8 cellular contexts compared by ENCODE assay signal in the genomic region with DNA sequence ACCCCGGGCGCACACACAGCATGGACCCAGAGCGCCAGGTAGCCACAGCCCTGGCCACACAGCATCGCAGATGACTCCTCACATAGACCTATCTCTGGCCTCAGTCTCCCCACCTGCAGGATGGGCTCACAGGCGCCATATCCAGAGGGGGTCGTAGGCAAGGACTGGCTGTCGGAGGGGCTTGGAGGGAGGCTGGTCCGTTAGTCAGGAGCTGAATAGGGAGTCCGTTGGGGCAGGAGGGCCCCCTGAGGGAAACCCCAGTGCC. TPM values are rescaled to one million over a fixed set of nuclear protein-coding genes. Genes with fewer than 3 reads are reported as not detected.
DNase-seq lines count a peak whose midpoint lies in the region; ATAC-seq and TF ChIP-seq lines count a peak whose summit lies in the region.
"Had no signal": no experiment of that assay in that cellular context is flagged by ENCODE, and none has a peak within 500 bp of the region (broad histone marks: within the 10 kb centered on the region; RNA-seq: fewer than 3 reads in every experiment).

No MANE protein-coding gene starts in this region.

- intact Hi-C loops in Caco-2 (cut with micrococcal nuclease; ENCODE audit: unreplicated experiment) = no loop called here
- intact Hi-C loops in mammary epithelial cell (cut with micrococcal nuclease) = loop anchor here (1.0 to 5.0 kb wide), 4 partner anchors 12 to 33 kb away; partner anchors contain the start of genes DENND6B and MAPK11
- intact Hi-C loops in activated T-helper 2 cell treated with anti-CD3 and anti-CD28 coated beads, Interferon-gamma antibody, Interleukin-2, Interleukin-4, amounts not matched to agents 10 μg/mL and 5 μg/mL and 100 μg/mL, durations not matched to agents 14 hours and 24 hours and 36 hours (cut with micrococcal nuclease) = loop anchor here (5.0 kb wide), 1 partner anchor 37 kb away; the partner anchor contains the start of gene PPP6R2

- in situ Hi-C loops in mammary epithelial cell (cut with MboI; ENCODE audit: low sequenced_read_pairs in 2 of 2) = no loop called here

- no peak overlapping the region for H3K27ac Mint-ChIP-seq in Caco-2 (ENCODE audit: unreplicated experiment)
- no peak overlapping the region for H3K27ac Mint-ChIP-seq in activated T-helper 2 cell treated with anti-CD3 and anti-CD28 coated beads, Interferon-gamma antibody, Interleukin-2, Interleukin-4, amounts not matched to agents 10 μg/mL and 5 μg/mL and 100 μg/mL, durations not matched to agents 14 hours and 24 hours and 36 hours
- H3K27ac Mint-ChIP-seq: activated CD4-positive, alpha-beta memory T cell treated with anti-CD3 and anti-CD28 coated beads for 36 hours had no signal

- no peaks in the 10 kb centered on the region for H4K20me1 ChIP-seq in mammary epithelial cell (ENCODE audit: insufficient read depth, low read length)

- peak overlapping the region; percentile 49 for H3K9ac ChIP-seq in mammary epithelial cell (ENCODE audit: insufficient read depth, low read length)

- 12% methylated on average over 9 of the region's 9 CpGs for WGBS in mammary epithelial cell (ENCODE audit: low coverage, missing lambda C conversion rate)

- H3K4me3 ChIP-seq in Caco-2 (ENCODE audit: low read depth, low read length) = no peak overlapping the region
- H3K4me3 ChIP-seq in mammary epithelial cell (replicated peaks in 1 of 3; ENCODE audit: insufficient read depth in 1 of 3, low read depth in 2 of 3, low read length in 3 of 3) = peak overlapping the region in 2 of 3 experiments; percentile 36 to 38
- peak overlapping the region; percentile 97 for H3K4me3 ChIP-seq in neuron (ENCODE audit: low read length)

- H3K9me3 ChIP-seq in Caco-2 (no peaks in the 10 kb centered on the region), mammary epithelial cell (replicated peaks; ENCODE audit: insufficient read depth, low read length) (no peaks in the 10 kb centered on the region), neuron (ENCODE audit: low read length) (no peaks in the 10 kb centered on the region)

- peak overlapping the region; percentile 95 for H3K4me2 ChIP-seq in mammary epithelial cell (ENCODE audit: insufficient read depth, low read depth, low read length)

- H3K36me3 Mint-ChIP-seq in Caco-2 (ENCODE audit: insufficient read depth, unreplicated experiment) = peaks cover 6% of the 10 kb centered on the region
- H3K36me3 Mint-ChIP-seq in activated T-helper 2 cell treated with anti-CD3 and anti-CD28 coated beads, Interferon-gamma antibody, Interleukin-2, Interleukin-4, amounts not matched to agents 10 μg/mL and 5 μg/mL and 100 μg/mL, durations not matched to agents 14 hours and 24 hours and 36 hours (ENCODE audit: low read depth) = no peaks in the 10 kb centered on the region
- H3K36me3 Mint-ChIP-seq: activated CD4-positive, alpha-beta memory T cell treated with anti-CD3 and anti-CD28 coated beads for 36 hours had no signal

- H3K4me1 ChIP-seq in Caco-2 = peaks cover 43% of the 10 kb centered on the region
- peaks cover 54% of the 10 kb centered on the region for H3K4me1 ChIP-seq in mammary epithelial cell (ENCODE audit: insufficient read depth, low read length)
- peaks cover 49% of the 10 kb centered on the region for H3K4me1 ChIP-seq in neuron (ENCODE audit: insufficient read depth, low read length)

- H3K27ac ChIP-seq in mammary epithelial cell (ENCODE audit: insufficient read depth, low read depth, low read length) = peak overlapping the region; percentile 80

- no peaks in the 10 kb centered on the region for H3K27me3 Mint-ChIP-seq in Caco-2 (ENCODE audit: insufficient read depth, unreplicated experiment)
- peaks cover 11% of the 10 kb centered on the region for H3K27me3 Mint-ChIP-seq in activated T-helper 2 cell treated with anti-CD3 and anti-CD28 coated beads, Interferon-gamma antibody, Interleukin-2, Interleukin-4, amounts not matched to agents 10 μg/mL and 5 μg/mL and 100 μg/mL, durations not matched to agents 14 hours and 24 hours and 36 hours (ENCODE audit: low read depth)

- H2AFZ ChIP-seq in mammary epithelial cell (ENCODE audit: low read depth, low read length) (no peak overlapping the region), neuron (ENCODE audit: low read depth, low read length) (no peak overlapping the region)

- H3K9me3 Mint-ChIP-seq in Caco-2 (ENCODE audit: unreplicated experiment) = no peaks in the 10 kb centered on the region
- H3K9me3 Mint-ChIP-seq in activated T-helper 2 cell treated with anti-CD3 and anti-CD28 coated beads, Interferon-gamma antibody, Interleukin-2, Interleukin-4, amounts not matched to agents 10 μg/mL and 5 μg/mL and 100 μg/mL, durations not matched to agents 14 hours and 24 hours and 36 hours = no peaks in the 10 kb centered on the region
- H3K9me3 Mint-ChIP-seq: activated CD4-positive, alpha-beta memory T cell treated with anti-CD3 and anti-CD28 coated beads for 36 hours had no signal

- H3K4me1 Mint-ChIP-seq in Caco-2 (ENCODE audit: low read depth, unreplicated experiment) = peaks cover 13% of the 10 kb centered on the region
- H3K4me1 Mint-ChIP-seq in activated T-helper 2 cell treated with anti-CD3 and anti-CD28 coated beads, Interferon-gamma antibody, Interleukin-2, Interleukin-4, amounts not matched to agents 10 μg/mL and 5 μg/mL and 100 μg/mL, durations not matched to agents 14 hours and 24 hours and 36 hours (ENCODE audit: low read depth) = peaks cover 6% of the 10 kb centered on the region

- DNase-seq in Caco-2 = no peak
- no peak for DNase-seq in mammary epithelial cell
- DNase-seq in activated T-helper 2 cell treated with anti-CD3 and anti-CD28 coated beads, Interferon-gamma antibody, Interleukin-2, Interleukin-4, amounts not matched to agents 10 μg/mL and 5 μg/mL and 100 μg/mL, durations not matched to agents 14 hours and 24 hours and 36 hours (ENCODE audit: low spot score) = no peak
- DNase-seq: NCI-H2081 treated with DMSO at 0.1 percent for 48 hours had no signal

- no peak for TF ChIP-seq CTCF in Caco-2 (IDR thresholded peaks at IDR 0.05; ENCODE audit: insufficient read depth in 1 of 2, low read depth in 1 of 2, low read length in 1 of 2, severe bottlenecking in 1 of 2, unreplicated experiment in 1 of 2)
- no peak for TF ChIP-seq CTCF in mammary epithelial cell (conservative IDR thresholded peaks at IDR 0.05 in 1 of 2, IDR thresholded peaks at IDR 0.05 in 1 of 2; ENCODE audit: extremely low read depth in 1 of 2, insufficient read depth in 1 of 2, low read depth in 1 of 2, low read length in 2 of 2)

- POLR2A ChIA-PET in Caco-2 (lab: Charles Lee) = interaction anchor here (2.6 kb wide), 1 partner anchor 11 kb away, joined by 25 read pairs; no protein-coding TSS in a partner anchor

- BruUV-seq in Caco-2 (replicated peaks; lab: Mats Ljungman, UMichigan) (no TSS peak), mammary epithelial cell (replicated peaks; lab: Mats Ljungman, UMichigan) (no TSS peak)

- H3K4me3 Mint-ChIP-seq in Caco-2 (ENCODE audit: unreplicated experiment) = peak overlapping the region; percentile 71
- no peak overlapping the region for H3K4me3 Mint-ChIP-seq in activated T-helper 2 cell treated with anti-CD3 and anti-CD28 coated beads, Interferon-gamma antibody, Interleukin-2, Interleukin-4, amounts not matched to agents 10 μg/mL and 5 μg/mL and 100 μg/mL, durations not matched to agents 14 hours and 24 hours and 36 hours (ENCODE audit: low read depth)

- CTCF ChIA-PET in Caco-2 (lab: Charles Lee) = interaction anchor here (1.8 kb wide), 1 partner anchor 11 kb away, joined by 8 read pairs; no protein-coding TSS in a partner anchor
- CTCF ChIA-PET in mammary epithelial cell (lab: Charles Lee; ENCODE audit: low non-redundant PET) = interaction anchor here (0.9 kb wide), 1 partner anchor 29 kb away, joined by 3 read pairs; no protein-coding TSS in a partner anchor

- ATAC-seq in HG02870 (IDR thresholded peaks at IDR 0.05; ENCODE audit: unreplicated experiment) = no peak
- ATAC-seq in HG03439 (IDR thresholded peaks at IDR 0.05; ENCODE audit: unreplicated experiment) = no peak

- H3K79me2 ChIP-seq in mammary epithelial cell (ENCODE audit: insufficient read depth, low read length) = peaks cover 67% of the 10 kb centered on the region

- H3K36me3 ChIP-seq in Caco-2 (ENCODE audit: control insufficient read depth, insufficient read depth, low read length) (peaks cover 2% of the 10 kb centered on the region), mammary epithelial cell (ENCODE audit: insufficient read depth, low read length) (no peaks in the 10 kb centered on the region), neuron (ENCODE audit: insufficient read depth, low read length) (peaks cover 26% of the 10 kb centered on the region)

- no peaks in the 10 kb centered on the region for H3K27me3 ChIP-seq in Caco-2 (replicated peaks; ENCODE audit: control insufficient read depth, insufficient read depth, low read length)
- no peaks in the 10 kb centered on the region for H3K27me3 ChIP-seq in mammary epithelial cell (ENCODE audit: insufficient read depth, low read length)
- no peaks in the 10 kb centered on the region for H3K27me3 ChIP-seq in neuron (ENCODE audit: insufficient read depth, low read length)

- dilution Hi-C loops in mammary epithelial cell (cut with HindIII; ENCODE audit: low sequenced_read_pairs) = no loop called here

RNA-seq across cellular contexts. Expression of gene PLXNB2, which starts 2.1 kb away (rescaled TPM):
- total RNA-seq in Caco-2 (2022) = 260 and 262 TPM in 2 replicates
- 100 to 1,000 TPM; 122 to 240 TPM for total RNA-seq in mammary epithelial cell
- 96.4 TPM for polyA plus RNA-seq in mammary epithelial cell
- polyA minus RNA-seq in mammary epithelial cell = 162 TPM
- 9.8 and 11.1 TPM in 2 replicates for total RNA-seq in activated T-helper 2 cell treated with anti-CD3 and anti-CD28 coated beads, Interferon-gamma antibody, Interleukin-2, Interleukin-4, amounts not matched to agents 10 μg/mL and 5 μg/mL and 100 μg/mL, durations not matched to agents 14 hours and 24 hours and 36 hours

RNA-seq across cellular contexts. Expression of gene DENND6B, which starts 21.5 kb away (rescaled TPM):
- total RNA-seq in Caco-2 (2022) (3.4 and 5.5 TPM in 2 replicates), mammary epithelial cell (1 to 10 TPM; 2.0 to 3.4 TPM)
- 1.2 TPM for polyA plus RNA-seq in mammary epithelial cell
- 9.9 TPM for polyA minus RNA-seq in mammary epithelial cell
- 2.3 and 2.7 TPM in 2 replicates for total RNA-seq in activated T-helper 2 cell treated with anti-CD3 and anti-CD28 coated beads, Interferon-gamma antibody, Interleukin-2, Interleukin-4, amounts not matched to agents 10 μg/mL and 5 μg/mL and 100 μg/mL, durations not matched to agents 14 hours and 24 hours and 36 hours

RNA-seq across cellular contexts. Expression of gene MAPK11, which starts 35.1 kb away (rescaled TPM):
- total RNA-seq in Caco-2 (2022) (1.3 and 1.4 TPM in 2 replicates), mammary epithelial cell (10 to 100 TPM in 1 of 2 donors, 1 to 10 TPM in 1; 9.3 to 10.0 TPM)
- 3.4 TPM for polyA plus RNA-seq in mammary epithelial cell
- polyA minus RNA-seq in mammary epithelial cell = 4.2 TPM
- 19.0 and 20.9 TPM in 2 replicates for total RNA-seq in activated T-helper 2 cell treated with anti-CD3 and anti-CD28 coated beads, Interferon-gamma antibody, Interleukin-2, Interleukin-4, amounts not matched to agents 10 μg/mL and 5 μg/mL and 100 μg/mL, durations not matched to agents 14 hours and 24 hours and 36 hours

RNA-seq across cellular contexts. Expression of gene PPP6R2, which starts 37.8 kb away (rescaled TPM):
- total RNA-seq in Caco-2 (2022) (55.5 and 60.7 TPM in 2 replicates), mammary epithelial cell (10 to 100 TPM; 37.7 to 52.3 TPM)
- polyA plus RNA-seq in mammary epithelial cell = 23.4 TPM
- 35.5 TPM for polyA minus RNA-seq in mammary epithelial cell
- total RNA-seq in activated T-helper 2 cell treated with anti-CD3 and anti-CD28 coated beads, Interferon-gamma antibody, Interleukin-2, Interleukin-4, amounts not matched to agents 10 μg/mL and 5 μg/mL and 100 μg/mL, durations not matched to agents 14 hours and 24 hours and 36 hours = 42.9 and 45.0 TPM in 2 replicates

RNA-seq across cellular contexts. Expression of gene MAPK12, which starts 43.8 kb away (rescaled TPM):
- 35.6 and 37.4 TPM in 2 replicates for total RNA-seq in Caco-2 (2022)
- 10 to 100 TPM; 11.1 to 11.5 TPM for total RNA-seq in mammary epithelial cell
- 5.8 TPM for polyA plus RNA-seq in mammary epithelial cell
- polyA minus RNA-seq in mammary epithelial cell = 1.1 TPM
- total RNA-seq in activated T-helper 2 cell treated with anti-CD3 and anti-CD28 coated beads, Interferon-gamma antibody, Interleukin-2, Interleukin-4, amounts not matched to agents 10 μg/mL and 5 μg/mL and 100 μg/mL, durations not matched to agents 14 hours and 24 hours and 36 hours = 16.3 and 17.6 TPM in 2 replicates

Comparison
In these comparisons a context has a peak if more than half of its experiments do, and no peak if none do; other contexts are left out.
1. RNA of gene PLXNB2, which starts 2.1 kb away (total RNA-seq): 260 to 262 TPM in Caco-2 and 122 to 240 TPM in mammary epithelial cell; 9.8 to 11.1 TPM in activated T-helper 2 cell treated with anti-CD3 and anti-CD28 coated beads, Interferon-gamma antibody, Interleukin-2, Interleukin-4, amounts not matched to agents 10 μg/mL and 5 μg/mL and 100 μg/mL, durations not matched to agents 14 hours and 24 hours and 36 hours; every median in the first group is over 10 times any median in the second.